In genomic region chr7:55429835-55430499, GRCh38 we compare ENCODE assay signal across 21 cellular contexts.
"Had no signal": no experiment of that assay in that cellular context is flagged by ENCODE, and none has a peak within 500 bp of the region (broad histone marks: within the 10 kb centered on the region; RNA-seq: fewer than 3 reads in every experiment).

No MANE protein-coding gene starts in this region.

- DNase-seq: KBM-7, MV-4-11, NCI-H1048, NCI-H1436 treated with DMSO at 0.1 percent for 48 hours, NCI-H1694, NCI-H187 treated with DMSO at 0.1 percent for 48 hours, NCI-H2029 treated with DMSO at 0.1 percent for 48 hours, NCI-H2227 treated with DMSO at 0.1 percent for 48 hours, NCI-H446, NCI-H510A, NCI-H524 treated with DMSO at 0.1 percent for 48 hours, NCI-H69, NCI-H774, Right ventricle myocardium superior, RPMI8226, SK-N-SH, SW 1271, T-cell had no signal

- H3K27ac ChIP-seq: HL-60 had no signal

- ATAC-seq: T-cell had no signal

- H3K27me3 Mint-ChIP-seq: T-cell had no signal

- H3K4me3 Mint-ChIP-seq: T-cell had no signal

- H3K4me2 ChIP-seq: SK-N-SH had no signal

- H3K9me3 Mint-ChIP-seq: T-cell had no signal

- FAIRE-seq: HTR-8/SVneo, RCC 7860 had no signal

- H3K27ac Mint-ChIP-seq: T-cell had no signal

- H3K9me2 ChIP-seq: SK-N-SH had no signal

- H3K9me3 ChIP-seq: SK-N-SH had no signal

- H3K9ac ChIP-seq: SK-N-SH had no signal
